19 cellular contexts compared by ENCODE assay signal in genomic region chr2:220856486-220856885, GRCh38.
DNase-seq lines count a peak whose midpoint lies in the region; ATAC-seq, FAIRE-seq and TF ChIP-seq lines count a peak whose summit lies in the region.
"Had no signal": no experiment of that assay in that cellular context is flagged by ENCODE, and none has a peak within 500 bp of the region (broad histone marks: within the 10 kb centered on the region; RNA-seq: fewer than 3 reads in every experiment).

No MANE protein-coding gene starts in this region.

- no peak overlapping the region for H3K27ac Mint-ChIP-seq in GM23338
- H3K27ac Mint-ChIP-seq: CD4-positive, alpha-beta memory T cell; H9 had no signal

- FAIRE-seq in bronchial epithelial cell (lab: Jason Lieb, UNC) (no peak), urothelium cell line (lab: Jason Lieb, UNC) (no peak)
- FAIRE-seq: G401.6, GM12892, GM19239 had no signal

- TF ChIP-seq CTCF in GM23338 (conservative IDR thresholded peaks at IDR 0.05; ENCODE audit: low read depth in 2 of 2): no peak
- no peak for TF ChIP-seq CTCF in bronchial epithelial cell (IDR thresholded peaks at IDR 0.05; ENCODE audit: insufficient read depth, low read length, severe bottlenecking)
- no peak for TF ChIP-seq CTCF in GM20000 (IDR thresholded peaks at IDR 0.05; ENCODE audit: extremely low read depth, missing control alignments)

- no peaks in the 10 kb centered on the region for H3K27me3 ChIP-seq in GM23338 (ENCODE audit: insufficient read depth)
- no peaks in the 10 kb centered on the region for H3K27me3 ChIP-seq in bronchial epithelial cell (ENCODE audit: control insufficient read depth, insufficient read depth, low read length)
- H3K27me3 ChIP-seq in effector memory CD4-positive, alpha-beta T cell (replicated peaks; ENCODE audit: control insufficient read depth, insufficient read depth, low read length, poor library complexity, severe bottlenecking): no peaks in the 10 kb centered on the region

- H3K79me2 ChIP-seq in GM23338 (replicated peaks; ENCODE audit: insufficient read depth): no peaks in the 10 kb centered on the region

- H3K4me3 ChIP-seq in GM23338 (no peak overlapping the region), bronchial epithelial cell (ENCODE audit: low read depth, low read length) (no peak overlapping the region)
- H3K4me3 ChIP-seq in effector memory CD4-positive, alpha-beta T cell (ENCODE audit: insufficient read depth, low read depth, low read length, poor library complexity, severe bottlenecking): no peak overlapping the region

- no peak overlapping the region for H3K4me2 ChIP-seq in GM23338

- no peaks in the 10 kb centered on the region for H4K20me1 ChIP-seq in GM23338 (replicated peaks; ENCODE audit: insufficient read depth)

- no peaks in the 10 kb centered on the region for H3K36me3 Mint-ChIP-seq in GM23338 (ENCODE audit: low read depth)
- H3K36me3 Mint-ChIP-seq: CD4-positive, alpha-beta memory T cell had no signal

- H3K9me2 ChIP-seq in GM23338 (ENCODE audit: insufficient read depth): no peaks in the 10 kb centered on the region; the same call in 1 of the 2 replicates

- H3K27ac ChIP-seq in GM23338 (ENCODE audit: low read depth) (no peak overlapping the region), epithelial cell of prostate (peak overlapping the region; percentile 40)
- H3K27ac ChIP-seq in effector memory CD4-positive, alpha-beta T cell (ENCODE audit: insufficient read depth, low read length, poor library complexity, severe bottlenecking): no peak overlapping the region

- ATAC-seq in GM23338 (no peak), HG03196 (IDR thresholded peaks at IDR 0.05; ENCODE audit: unreplicated experiment) (no peak)
- ATAC-seq: HCT116 had no signal

- peak overlapping the region; percentile 14; the same call in 1 of the 2 replicates for H2AFZ ChIP-seq in GM23338

- no peaks in the 10 kb centered on the region for H3F3A ChIP-seq in GM23338 (replicated peaks; ENCODE audit: low read depth)

- H3K36me3 ChIP-seq in GM23338 (ENCODE audit: insufficient read depth): no peaks in the 10 kb centered on the region
- H3K36me3 ChIP-seq in bronchial epithelial cell (ENCODE audit: control insufficient read depth, insufficient read depth, low read length): no peaks in the 10 kb centered on the region
- H3K36me3 ChIP-seq in effector memory CD4-positive, alpha-beta T cell (ENCODE audit: control insufficient read depth, insufficient read depth, low read length): no peaks in the 10 kb centered on the region

- peaks cover 7% of the 10 kb centered on the region for H3K4me1 ChIP-seq in GM23338 (ENCODE audit: insufficient read depth)
- H3K4me1 ChIP-seq in effector memory CD4-positive, alpha-beta T cell (ENCODE audit: control insufficient read depth, insufficient read depth, low read length, poor library complexity, severe bottlenecking): no peaks in the 10 kb centered on the region

- H3K9me3 ChIP-seq in effector memory CD4-positive, alpha-beta T cell (ENCODE audit: control insufficient read depth, low read length): no peaks in the 10 kb centered on the region

- peaks cover 11% of the 10 kb centered on the region for H3K4me1 Mint-ChIP-seq in GM23338
- H3K4me1 Mint-ChIP-seq: CD4-positive, alpha-beta memory T cell; H9 had no signal

- no peak overlapping the region for H3K4me3 Mint-ChIP-seq in GM23338
- H3K4me3 Mint-ChIP-seq: CD4-positive, alpha-beta memory T cell; H9 had no signal

- H3K9me3 Mint-ChIP-seq in GM23338: no peaks in the 10 kb centered on the region
- H3K9me3 Mint-ChIP-seq: CD4-positive, alpha-beta memory T cell; H9 had no signal

- peak; percentile 10 for DNase-seq in EH (ENCODE audit: low read depth)
- DNase-seq in GM23338 (ENCODE audit: low spot score): no peak
- DNase-seq in bronchial epithelial cell (ENCODE audit: low read depth): peak; percentile 81
- no peak for DNase-seq in epithelial cell of prostate (ENCODE audit: low read depth, low spot score)
- DNase-seq in GM20000 (ENCODE audit: low spot score): no peak
- no peak for DNase-seq in urothelium cell line (ENCODE audit: low spot score)
- DNase-seq in effector memory CD4-positive, alpha-beta T cell: no peak
- DNase-seq: C1 segment of cervical spinal cord; Calu3; CD4-positive, alpha-beta memory T cell; COR-L47; DMS53; DMS79 treated with DMSO at 0.1 percent for 48 hours; H9 had no signal

- H3K27me3 Mint-ChIP-seq in GM23338 (ENCODE audit: insufficient read depth, low read depth, poor library complexity): peaks cover 3% of the 10 kb centered on the region

TF ChIP-seq in GM23338, 12 proteins besides CTCF, POLR2A, EP300 and RAD21 (continues in another document):
- TF ChIP-seq REST (IDR thresholded peaks at IDR 0.05; ENCODE audit: unreplicated experiment) (no peak), ZNF114 (CRISPR knock-in tag; IDR thresholded peaks at IDR 0.05) (no peak), STAT1 (IDR thresholded peaks at IDR 0.05; ENCODE audit: unreplicated experiment) (no peak)

Comparison
In these comparisons a context has a peak if more than half of its experiments do, and no peak if none do; other contexts are left out.
1. DNase-seq: peak in EH (single experiment) and bronchial epithelial cell (single experiment); none in GM23338 (single experiment), epithelial cell of prostate (single experiment), GM20000 (single experiment), urothelium cell line (single experiment) and effector memory CD4-positive, alpha-beta T cell (0 of 3).